Comparison of ENCODE assay signal across 9 cellular contexts in the genomic region with DNA sequence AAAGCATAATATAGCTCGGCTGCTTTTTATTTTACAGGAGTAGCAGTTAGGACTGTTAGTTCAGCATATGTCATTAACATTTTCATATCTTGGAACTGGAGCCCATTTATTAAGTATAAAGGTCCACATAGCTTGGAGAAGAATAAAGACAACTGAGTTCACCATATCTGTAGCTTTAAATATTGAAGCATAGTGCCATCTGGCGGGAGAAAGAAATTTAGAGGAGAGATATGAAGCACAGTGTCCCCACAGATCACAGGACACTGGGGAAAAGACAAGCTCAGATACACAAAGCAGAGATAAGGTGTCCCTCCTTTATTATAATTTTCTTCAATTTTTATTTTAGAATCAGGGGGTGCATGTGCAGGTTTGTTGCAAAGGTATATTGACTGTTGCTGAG.
A peak's percentile ranks its signal among the peaks of the same experiment; 100 is the strongest.
DNase-seq lines count a peak whose midpoint lies in the region; ATAC-seq, FAIRE-seq and TF ChIP-seq lines count a peak whose summit lies in the region.
"Had no signal": no experiment of that assay in that cellular context is flagged by ENCODE, and none has a peak within 500 bp of the region (broad histone marks: within the 10 kb centered on the region; RNA-seq: fewer than 3 reads in every experiment).

No MANE protein-coding gene starts in this region.

- H3K27ac Mint-ChIP-seq in activated CD8-positive, alpha-beta T cell treated with anti-CD3 and anti-CD28 coated beads, Interleukin-2, amount 10 ng/mL, durations not matched to agents 7 days and 5 days: no peak overlapping the region

- TF ChIP-seq CTCF in GM06990 (IDR thresholded peaks at IDR 0.05; ENCODE audit: insufficient read depth, low read length, poor library complexity, severe bottlenecking): peak; percentile 25

- DNase-seq in GM06990 (ENCODE audit: extremely low read depth, insufficient read length) (no peak), HAP-1 (ENCODE audit: low spot score in 2 of 2) (peak; percentile 53 to 82), NCI-H1694 treated with DMSO at 0.1 percent for 48 hours (lab: John Stamatoyannopoulos, UW) (peak; percentile 46), iPS DF 4.7 (ENCODE audit: extremely low read depth, low spot score) (peak; percentile 28), urothelium cell line (ENCODE audit: low spot score) (peak; percentile 21), posterior cingulate gyrus (no peak), NCI-H226 (no peak)
- DNase-seq in activated CD8-positive, alpha-beta T cell treated with anti-CD3 and anti-CD28 coated beads, Interleukin-2, amount 10 ng/mL, durations not matched to agents 7 days and 5 days: peak; percentile 20

- no peaks in the 10 kb centered on the region for H3K36me3 Mint-ChIP-seq in activated CD8-positive, alpha-beta T cell treated with anti-CD3 and anti-CD28 coated beads, Interleukin-2, amount 10 ng/mL, durations not matched to agents 7 days and 5 days (ENCODE audit: low read depth)

- H3K4me3 Mint-ChIP-seq in activated CD8-positive, alpha-beta T cell treated with anti-CD3 and anti-CD28 coated beads, Interleukin-2, amount 10 ng/mL, durations not matched to agents 7 days and 5 days: no peak overlapping the region

- POLR2A ChIA-PET in activated CD8-positive, alpha-beta T cell treated with anti-CD3 and anti-CD28 coated beads, Interleukin-2, amount 10 ng/mL, durations not matched to agents 7 days and 5 days (lab: Charles Lee): no interaction called here

- in situ Hi-C loops in HAP-1 (cut with MboI; ENCODE audit: low sequenced_read_pairs): no loop called here

- no peaks in the 10 kb centered on the region for H3K36me3 ChIP-seq in GM06990 (ENCODE audit: control insufficient read depth, insufficient read depth, low read length)
- H3K36me3 ChIP-seq in HAP-1 (replicated peaks): no peaks in the 10 kb centered on the region

- no peak for ATAC-seq in activated CD8-positive, alpha-beta T cell treated with anti-CD3 and anti-CD28 coated beads, Interleukin-2, amount 10 ng/mL, durations not matched to agents 7 days and 5 days

- CTCF ChIA-PET in activated CD8-positive, alpha-beta T cell treated with anti-CD3 and anti-CD28 coated beads, Interleukin-2, amount 10 ng/mL, durations not matched to agents 7 days and 5 days (lab: Charles Lee): interaction anchor here (0.5 to 1.1 kb wide), 4 partner anchors 490 to 1580 kb away, joined by 3 to 4 read pairs (median 3); no protein-coding TSS in a partner anchor

- intact Hi-C loops in posterior cingulate gyrus (cut with DNase I): no loop called here

- FAIRE-seq in urothelium cell line (lab: Jason Lieb, UNC): no peak

- no peaks in the 10 kb centered on the region for H3K4me1 Mint-ChIP-seq in activated CD8-positive, alpha-beta T cell treated with anti-CD3 and anti-CD28 coated beads, Interleukin-2, amount 10 ng/mL, durations not matched to agents 7 days and 5 days (ENCODE audit: low read depth)

- no peaks in the 10 kb centered on the region for H3K27me3 ChIP-seq in GM06990 (replicated peaks; ENCODE audit: control insufficient read depth, insufficient read depth, low read length)
- no peaks in the 10 kb centered on the region for H3K27me3 ChIP-seq in HAP-1 (ENCODE audit: low read depth)

- H3K9me3 ChIP-seq in HAP-1: no peaks in the 10 kb centered on the region

- peaks cover 6% of the 10 kb centered on the region; the same call in 1 of the 2 replicates for H3K4me1 ChIP-seq in HAP-1

- no peaks in the 10 kb centered on the region for H3K9me3 Mint-ChIP-seq in activated CD8-positive, alpha-beta T cell treated with anti-CD3 and anti-CD28 coated beads, Interleukin-2, amount 10 ng/mL, durations not matched to agents 7 days and 5 days (ENCODE audit: insufficient read depth)

- H3K4me3 ChIP-seq in GM06990 (replicated peaks; ENCODE audit: low read depth, low read length) (no peak overlapping the region), HAP-1 (no peak overlapping the region)
- H3K4me3 ChIP-seq: skin epidermis had no signal

- H3K27me3 Mint-ChIP-seq in activated CD8-positive, alpha-beta T cell treated with anti-CD3 and anti-CD28 coated beads, Interleukin-2, amount 10 ng/mL, durations not matched to agents 7 days and 5 days (ENCODE audit: low read depth): no peaks in the 10 kb centered on the region

Comparison
In these comparisons a context has a peak if more than half of its experiments do, and no peak if none do; other contexts are left out.
1. DNase-seq: peak in HAP-1 (2 of 2), NCI-H1694 treated with DMSO at 0.1 percent for 48 hours (single experiment), activated CD8-positive, alpha-beta T cell treated with anti-CD3 and anti-CD28 coated beads, Interleukin-2, amount 10 ng/mL, durations not matched to agents 7 days and 5 days (single experiment), iPS DF 4.7 (single experiment) and urothelium cell line (single experiment); none in GM06990 (single experiment), posterior cingulate gyrus (0 of 10) and NCI-H226 (single experiment).